30 cellular contexts compared by ENCODE assay signal in the genomic region with DNA sequence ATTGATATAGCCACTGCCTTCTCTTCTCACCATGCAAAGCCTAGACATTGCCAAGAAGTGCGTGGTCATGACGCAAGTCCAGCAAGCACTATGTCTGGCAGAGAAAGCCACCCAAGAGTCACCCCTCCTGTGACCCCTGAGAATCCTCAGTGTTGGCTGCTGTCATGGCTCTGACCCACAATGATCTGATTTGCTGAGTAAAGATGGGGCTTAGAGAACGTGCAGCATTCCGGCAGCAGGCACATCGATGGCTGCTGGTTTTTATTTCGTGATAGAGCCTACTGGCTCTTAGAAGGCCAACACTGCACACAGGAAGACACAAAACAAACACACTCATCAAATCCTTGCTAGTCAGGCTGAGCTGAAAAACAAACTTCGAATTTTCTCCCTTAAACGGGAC.
DNase-seq lines count a peak whose midpoint lies in the region; ATAC-seq, FAIRE-seq and TF ChIP-seq lines count a peak whose summit lies in the region.
"Had no signal": no experiment of that assay in that cellular context is flagged by ENCODE, and none has a peak within 500 bp of the region (broad histone marks: within the 10 kb centered on the region; RNA-seq: fewer than 3 reads in every experiment).

No MANE protein-coding gene starts in this region.

- in situ Hi-C loops in HepG2 (cut with HindIII; ENCODE audit: extremely low pct_ligation_motif_present, low pct_unique_long_range_greater_than_20kb): no loop called here

- DNase-seq in HepG2 (ENCODE audit: low spot score): no peak
- DNase-seq in fibroblast of gingiva (ENCODE audit: low read depth): peak; percentile 36
- DNase-seq in activated T-cell treated with anti-CD3 and anti-CD28 coated beads, Interleukin-2, amount 50 U/mL, for 4 hours: no peak
- DNase-seq in stimulated activated CD4-positive, alpha-beta T cell treated with anti-CD3 and anti-CD28 coated beads, Interleukin-4, amount 100 ng/mL, for 1 hour: no peak
- no peak for DNase-seq in NCI-H2107 (lab: John Stamatoyannopoulos, UW)
- DNase-seq: 8988T; activated CD4-positive, alpha-beta T cell treated with anti-CD3 and anti-CD28 coated beads for 4 hours; activated naive CD4-positive, alpha-beta T cell treated with anti-CD3 and anti-CD28 coated beads, Interleukin-2, amount 10 ng/mL, durations not matched to agents 7 days and 5 days; anterior cingulate cortex; BE2C; cerebellar nuclear complex; DMS79; effector memory CD4-positive, alpha-beta T cell; heart left ventricle; mucosa of descending colon; NCI-H2029; psoas muscle; SJCRH30; stimulated activated CD4-positive, alpha-beta T cell treated with anti-CD3 and anti-CD28 coated beads, Interleukin-2, amount 100 ng/mL, for 24 hours; stimulated activated naive CD8-positive, alpha-beta T cell treated with anti-CD3 and anti-CD28 coated beads, Interleukin-15, Interleukin-2, amounts not matched to agents 100 U/mL and 50 U/mL, for 24 hours had no signal

- peaks cover 13% of the 10 kb centered on the region for H3K27me3 Mint-ChIP-seq in activated T-cell treated with anti-CD3 and anti-CD28 coated beads, Interleukin-2, amount 50 U/mL, for 4 hours (ENCODE audit: low read depth)

- TF ChIP-seq RAD21 in liver (IDR thresholded peaks at IDR 0.05): no peak
- no peak for TF ChIP-seq RAD21 in HepG2 (CRISPR knock-in tag; IDR thresholded peaks at IDR 0.05)

- CTCF ChIA-PET in HepG2 (lab: Yijun Ruan, JAX; ENCODE audit: low intra/inter-chr PET ratio, low total read pairs): no interaction called here

- intact Hi-C loops in HepG2 (cut with micrococcal nuclease; ENCODE audit: unreplicated experiment): no loop called here

- H3K9ac ChIP-seq in liver (ENCODE audit: low read depth in 1 of 2, low read length in 2 of 2) (no peak overlapping the region), HepG2 (ENCODE audit: insufficient read depth, low read depth, low read length) (no peak overlapping the region)
- H3K9ac ChIP-seq: KMS-11, neural progenitor cell had no signal

- H3K4me1 Mint-ChIP-seq in activated T-cell treated with anti-CD3 and anti-CD28 coated beads, Interleukin-2, amount 50 U/mL, for 4 hours (ENCODE audit: low read depth): peaks cover 2% of the 10 kb centered on the region

- H3K4me3 Mint-ChIP-seq in activated T-cell treated with anti-CD3 and anti-CD28 coated beads, Interleukin-2, amount 50 U/mL, for 4 hours: no peak overlapping the region
- H3K4me3 Mint-ChIP-seq: activated naive CD4-positive, alpha-beta T cell treated with anti-CD3 and anti-CD28 coated beads, Interleukin-2, amount 10 ng/mL, durations not matched to agents 7 days and 5 days; neural progenitor cell; T-helper 1 cell treated with Interleukin-12 subunit alpha and Interleukin-12 subunit beta and Interleukin-4 antibody, amounts not matched to agents 30 μg/mL and 1 μg/mL, for 36 hours had no signal

- no peaks in the 10 kb centered on the region for H3K27me3 ChIP-seq in liver (ENCODE audit: control insufficient read depth in 4 of 4, insufficient read depth in 4 of 4, low read length in 3 of 4)
- 0 out of 5 replicates have a peak, but pooled peaks cover 0 to 4% of the 10 kb centered on the region in 2 experiments for H3K27me3 ChIP-seq in HepG2 (ENCODE audit: control insufficient read depth in 1 of 2, insufficient read depth in 2 of 2, low read length in 2 of 2)
- H3K27me3 ChIP-seq: BE2C, heart left ventricle, neural progenitor cell, SJCRH30, tibial nerve had no signal

- no peak for FAIRE-seq in HepG2 (lab: Jason Lieb, UNC)

- H3K36me3 ChIP-seq in liver (ENCODE audit: control insufficient read depth in 4 of 4, insufficient read depth in 3 of 4, low read depth in 1 of 4, low read length in 3 of 4): no peaks in the 10 kb centered on the region
- no peaks in the 10 kb centered on the region for H3K36me3 ChIP-seq in HepG2 (replicated peaks in 1 of 2; ENCODE audit: control insufficient read depth in 1 of 2, insufficient read depth in 2 of 2, low read length in 2 of 2)
- no peaks in the 10 kb centered on the region for H3K36me3 ChIP-seq in mesodermal cell (ENCODE audit: control insufficient read depth, insufficient read depth, low read length)
- H3K36me3 ChIP-seq: BE2C, HAP-1, heart left ventricle, neural progenitor cell, SJCRH30, tibial nerve had no signal

- no peak for TF ChIP-seq POLR2A in HepG2 (IDR thresholded peaks at IDR 0.05; ENCODE audit: insufficient read depth in 1 of 2, low read depth in 2 of 2, low read length in 2 of 2)

- BruUV-seq in HepG2 (replicated peaks; lab: Mats Ljungman, UMichigan): no TSS peak

- H3K4me1 ChIP-seq in liver (ENCODE audit: control insufficient read depth in 4 of 4, insufficient read depth in 4 of 4, low read length in 3 of 4): peaks cover 0 to 2% (median 0%) of the 10 kb centered on the region in 4 donors
- H3K4me1 ChIP-seq in HepG2 (ENCODE audit: insufficient read depth, low read length): no peaks in the 10 kb centered on the region
- peaks cover 12% of the 10 kb centered on the region for H3K4me1 ChIP-seq in mesodermal cell (ENCODE audit: control insufficient read depth, insufficient read depth, low read length, poor library complexity, severe bottlenecking)
- H3K4me1 ChIP-seq: BE2C, psoas muscle, SJCRH30 had no signal

- peak overlapping the region; percentile 6 to 37 for H3K27ac ChIP-seq in liver (ENCODE audit: low read depth in 1 of 2, low read length in 2 of 2)
- no peak overlapping the region for H3K27ac ChIP-seq in HepG2 (ENCODE audit: extremely low read length, insufficient read depth, low read length)
- H3K27ac ChIP-seq in mesodermal cell (ENCODE audit: low read depth, low read length, severe bottlenecking): peak overlapping the region; percentile 30
- H3K27ac ChIP-seq: heart left ventricle, KMS-11, neural progenitor cell, psoas muscle, SJCRH30 had no signal

- POLR2A ChIA-PET in HepG2 (lab: Yijun Ruan, JAX): no interaction called here

- H4K20me1 ChIP-seq in HepG2 (ENCODE audit: insufficient read depth, low read length): no peaks in the 10 kb centered on the region

- WGBS in liver: 56% methylated on average over 8 of the region's 8 CpGs
- WGBS in HepG2 (ENCODE audit: low lambda C conversion rate): 35% methylated on average over 8 of the region's 8 CpGs
- 88 to 94% methylated on average over 8 of the region's 8 CpGs for WGBS in mesodermal cell (ENCODE audit: insufficient coverage in 2 of 2), 2 experiments

- no peak for ATAC-seq in HepG2
- ATAC-seq in activated T-cell treated with anti-CD3 and anti-CD28 coated beads, Interleukin-2, amount 50 U/mL, for 4 hours: no peak
- no peak for ATAC-seq in GM18873 (IDR thresholded peaks at IDR 0.05; ENCODE audit: low FRiP score, unreplicated experiment)
- ATAC-seq: heart left ventricle; left lobe of liver; mucosa of descending colon; psoas muscle; stimulated activated naive CD8-positive, alpha-beta T cell treated with anti-CD3 and anti-CD28 coated beads, Interleukin-15, Interleukin-2, amounts not matched to agents 100 U/mL and 50 U/mL, for 24 hours had no signal

- TF ChIP-seq EP300 in HepG2 (IDR thresholded peaks at IDR 0.05; ENCODE audit: low read depth in 2 of 2, low read length in 2 of 2) (no peak), HepG2 (CRISPR knock-in tag; IDR thresholded peaks at IDR 0.05; ENCODE audit: borderline replicate concordance) (no peak)

- H3K79me2 ChIP-seq in HepG2 (ENCODE audit: insufficient read depth, low read length): no peaks in the 10 kb centered on the region

- TF ChIP-seq CTCF in liver (IDR thresholded peaks at IDR 0.05; ENCODE audit: low read depth, low read length, missing input control) (no peak), HepG2 (CRISPR knock-in tag; IDR thresholded peaks at IDR 0.05) (no peak)

- H3K4me2 ChIP-seq in HepG2 (ENCODE audit: low read depth, low read length): no peak overlapping the region
- H3K4me2 ChIP-seq: KMS-11, neural progenitor cell had no signal

- no peak overlapping the region for H3K4me3 ChIP-seq in liver (ENCODE audit: low read depth in 1 of 3, low read length in 3 of 3)
- H3K4me3 ChIP-seq in HepG2 (replicated peaks in 1 of 3; ENCODE audit: insufficient read depth in 1 of 3, low read depth in 2 of 3, low read length in 3 of 3): no peak overlapping the region
- H3K4me3 ChIP-seq in mesodermal cell (ENCODE audit: extremely low read depth, insufficient read depth, low read length, poor library complexity, severe bottlenecking): no peak overlapping the region
- H3K4me3 ChIP-seq: HAP-1, heart left ventricle, mucosa of descending colon, neural progenitor cell, psoas muscle, SJCRH30, skin epidermis, tibial nerve had no signal

- H3K9me3 Mint-ChIP-seq in activated T-cell treated with anti-CD3 and anti-CD28 coated beads, Interleukin-2, amount 50 U/mL, for 4 hours: peaks cover 3% of the 10 kb centered on the region
- H3K9me3 Mint-ChIP-seq: activated naive CD4-positive, alpha-beta T cell treated with anti-CD3 and anti-CD28 coated beads, Interleukin-2, amount 10 ng/mL, durations not matched to agents 7 days and 5 days; T-helper 1 cell treated with Interleukin-12 subunit alpha and Interleukin-12 subunit beta and Interleukin-4 antibody, amounts not matched to agents 30 μg/mL and 1 μg/mL, for 36 hours had no signal

- no peaks in the 10 kb centered on the region for H3K9me3 ChIP-seq in liver (ENCODE audit: control insufficient read depth in 4 of 4, low read length in 3 of 4)
- no peaks in the 10 kb centered on the region for H3K9me3 ChIP-seq in HepG2 (ENCODE audit: low read length)
- H3K9me3 ChIP-seq in mesodermal cell (ENCODE audit: control insufficient read depth, low read length): no peaks in the 10 kb centered on the region
- H3K9me3 ChIP-seq: BE2C, HAP-1, heart left ventricle, mucosa of descending colon, psoas muscle, SJCRH30, tibial nerve had no signal

- H3K36me3 Mint-ChIP-seq in activated T-cell treated with anti-CD3 and anti-CD28 coated beads, Interleukin-2, amount 50 U/mL, for 4 hours (ENCODE audit: insufficient read depth): no peaks in the 10 kb centered on the region
- H3K36me3 Mint-ChIP-seq: activated naive CD4-positive, alpha-beta T cell treated with anti-CD3 and anti-CD28 coated beads, Interleukin-2, amount 10 ng/mL, durations not matched to agents 7 days and 5 days had no signal

- no peak overlapping the region for H2AFZ ChIP-seq in HepG2 (ENCODE audit: low read length)
- H2AFZ ChIP-seq: neural progenitor cell had no signal

TF ChIP-seq in liver, 16 proteins besides CTCF, POLR2A, EP300 and RAD21 (continues in another document):
- TF ChIP-seq GABPA (IDR thresholded peaks at IDR 0.05 in 1 of 2, conservative IDR thresholded peaks at IDR 0.05 in 1 of 2): no peak
- TF ChIP-seq FOXA2 (IDR thresholded peaks at IDR 0.05): no peak
- TF ChIP-seq SP1 (IDR thresholded peaks at IDR 0.05): no peak

TF ChIP-seq in HepG2, 621 proteins besides CTCF, POLR2A, EP300 and RAD21 (continues in another document):
- TF ChIP-seq ZNF44 (CRISPR knock-in tag; IDR thresholded peaks at IDR 0.05): no peak
